ENCODE assay signal across 19 cellular contexts in the genomic region with DNA sequence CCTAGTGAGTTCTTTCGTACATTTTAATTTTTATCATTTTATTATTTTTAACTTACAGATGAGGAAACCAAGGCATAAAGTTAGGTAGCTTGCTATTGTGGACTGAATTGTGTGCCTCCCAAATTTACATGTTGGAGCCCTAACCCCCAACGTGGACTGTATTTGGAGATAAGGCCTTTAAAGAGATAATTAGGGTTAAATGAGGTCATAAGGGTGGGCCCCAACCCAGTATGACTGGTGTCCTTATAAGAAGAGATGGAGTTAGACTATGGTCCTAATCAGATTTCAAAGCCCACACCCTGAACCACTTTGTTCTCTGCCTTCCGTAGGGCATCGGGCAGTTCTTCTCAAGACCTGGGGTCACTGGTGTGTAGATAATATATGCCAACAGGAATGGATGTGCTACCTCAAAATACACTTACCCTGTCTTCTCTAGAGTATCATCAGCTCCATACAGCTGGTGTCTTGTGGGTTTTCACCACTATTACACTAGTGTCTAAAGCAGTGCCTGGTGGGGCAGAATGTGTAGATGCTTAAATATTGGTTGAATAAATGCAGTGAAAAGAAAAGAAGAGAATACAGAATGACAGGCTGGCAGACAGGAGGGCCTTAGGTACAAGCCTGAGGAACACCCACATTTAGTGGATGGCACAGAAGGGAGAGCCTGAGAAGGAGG.
"Had no signal": no experiment of that assay in that cellular context is flagged by ENCODE, and none has a peak within 500 bp of the region (broad histone marks: within the 10 kb centered on the region; RNA-seq: fewer than 3 reads in every experiment).

No MANE protein-coding gene starts in this region.

- H3K4me1 ChIP-seq: left lung, suprapubic skin had no signal

- H3K4me3 ChIP-seq: left lung, mucosa of descending colon, right atrium auricular region, skin epidermis, suprapubic skin, upper lobe of left lung had no signal

- H3K27me3 ChIP-seq: brain microvascular endothelial cell, left lung, right atrium auricular region, suprapubic skin, upper lobe of left lung had no signal

- H3K9me3 ChIP-seq: left lung, mucosa of descending colon, right atrium auricular region, suprapubic skin, upper lobe of left lung had no signal

- ATAC-seq: activated T-helper 17 cell treated with anti-CD3 and anti-CD28 coated beads, Interleukin-2, amount 50 U/mL, for 72 hours; left lung; mucosa of descending colon; naive thymus-derived CD4-positive, alpha-beta T cell had no signal

- H3K36me3 ChIP-seq: brain microvascular endothelial cell, left lung, right atrium auricular region, suprapubic skin, upper lobe of left lung had no signal

- H3K27ac ChIP-seq: brain microvascular endothelial cell, left lung, right atrium auricular region, suprapubic skin, upper lobe of left lung had no signal

- DNase-seq: activated CD4-positive, CD25-positive, alpha-beta regulatory T cell treated with anti-CD3 and anti-CD28 coated beads, Interleukin-2, amount 50 U/mL, for 72 hours; activated naive CD4-positive, alpha-beta T cell treated with Interleukin-2 at 50 U/mL for 16 hours; anterior cingulate cortex; brain microvascular endothelial cell; cortex of kidney; effector CD8-positive, alpha-beta T cell; foreskin fibroblast; hypothalamus; kidney; left lung; mucosa of descending colon; naive thymus-derived CD4-positive, alpha-beta T cell; stimulated activated CD4-positive, alpha-beta T cell treated with anti-CD3 and anti-CD28 coated beads, Interleukin-4, amount 100 ng/mL, for 24 hours; stimulated activated naive CD4-positive, alpha-beta T cell; upper lobe of left lung had no signal
